In genomic region chr1:91036894-91037829, GRCh38 we compare ENCODE assay signal across 29 cellular contexts. TPM values are rescaled to one million over a fixed set of nuclear protein-coding genes. Genes with fewer than 3 reads are reported as not detected.
DNase-seq lines count a peak whose midpoint lies in the region; ATAC-seq and TF ChIP-seq lines count a peak whose summit lies in the region.
"Had no signal": no experiment of that assay in that cellular context is flagged by ENCODE, and none has a peak within 500 bp of the region (broad histone marks: within the 10 kb centered on the region; RNA-seq: fewer than 3 reads in every experiment).

No MANE protein-coding gene starts in this region.

- H3K4me3 Mint-ChIP-seq in brain, result peak overlapping the region in 1 of 5 experiments; percentile 8
- no peak overlapping the region for H3K4me3 Mint-ChIP-seq in progenitor cell of endocrine pancreas (ENCODE audit: low read depth)
- no peak overlapping the region for H3K4me3 Mint-ChIP-seq in glutamatergic neuron (ENCODE audit: unreplicated experiment)
- H3K4me3 Mint-ChIP-seq: activated CD4-positive, alpha-beta T cell treated with anti-CD3 and anti-CD28 coated beads for 36 hours; activated CD8-positive, alpha-beta T cell treated with anti-CD3 and anti-CD28 coated beads, Interleukin-2, amount 10 ng/mL, durations not matched to agents 7 days and 5 days; activated naive CD8-positive, alpha-beta T cell treated with anti-CD3 and anti-CD28 coated beads for 36 hours; effector memory CD8-positive, alpha-beta T cell; H9; nephron; stimulated activated naive CD8-positive, alpha-beta T cell treated with anti-CD3 and anti-CD28 coated beads, Interleukin-15, amount 100 ng/mL, for 72 hours; T-helper 2 cell treated with Interferon-gamma antibody and Interleukin-4, amounts not matched to agents 5 μg/mL and 100 μg/mL, for 36 hours had no signal

- H3K36me3 Mint-ChIP-seq in brain (no peaks in the 10 kb centered on the region), progenitor cell of endocrine pancreas (ENCODE audit: insufficient read depth) (peaks cover 2% of the 10 kb centered on the region), glutamatergic neuron (ENCODE audit: unreplicated experiment) (peaks cover 9% of the 10 kb centered on the region)

- DNase-seq in LoVo (ENCODE audit: low spot score), result peak; percentile 81
- peak; percentile 21 for DNase-seq in iPS-NIHi7 (ENCODE audit: extremely low spot score)
- DNase-seq in progenitor cell of endocrine pancreas (ENCODE audit: low spot score, unreplicated experiment), result no peak
- DNase-seq in glutamatergic neuron, result no peak
- no peak for DNase-seq in brain microvascular endothelial cell
- DNase-seq: activated CD4-positive, alpha-beta T cell treated with anti-CD3 and anti-CD28 coated beads for 36 hours; activated CD8-positive, alpha-beta T cell treated with anti-CD3 and anti-CD28 coated beads, Interleukin-2, amount 10 ng/mL, durations not matched to agents 7 days and 5 days; activated effector memory CD4-positive, alpha-beta T cell treated with anti-CD3 and anti-CD28 coated beads, Interleukin-2, amount 50 U/mL, for 16 hours; activated naive CD8-positive, alpha-beta T cell treated with anti-CD3 and anti-CD28 coated beads for 36 hours; activated T-cell treated with anti-CD3 and anti-CD28 coated beads for 4 hours; cerebellar nuclear complex; effector memory CD8-positive, alpha-beta T cell; gastrocnemius medialis; H9; hippocampal formation; left ventricle myocardium superior; NCI-H1417 treated with DMSO at 0.1 percent for 48 hours; PC-3; stimulated activated naive CD8-positive, alpha-beta T cell treated with anti-CD3 and anti-CD28 coated beads, Interleukin-15, amount 100 ng/mL, for 72 hours; thyroid gland had no signal

- H3K4me1 Mint-ChIP-seq in brain (peaks cover 4% of the 10 kb centered on the region), progenitor cell of endocrine pancreas (ENCODE audit: low read depth) (peaks cover 11% of the 10 kb centered on the region), glutamatergic neuron (ENCODE audit: low read depth, unreplicated experiment) (no peaks in the 10 kb centered on the region)
- H3K4me1 Mint-ChIP-seq: activated CD4-positive, alpha-beta T cell treated with anti-CD3 and anti-CD28 coated beads for 36 hours; activated naive CD8-positive, alpha-beta T cell treated with anti-CD3 and anti-CD28 coated beads for 36 hours; stimulated activated naive CD8-positive, alpha-beta T cell treated with anti-CD3 and anti-CD28 coated beads, Interleukin-15, amount 100 ng/mL, for 72 hours had no signal

- no peaks in the 10 kb centered on the region for H3K27me3 ChIP-seq in brain microvascular endothelial cell (replicated peaks)
- H3K27me3 ChIP-seq: gastrocnemius medialis, thyroid gland had no signal

- H3K36me3 ChIP-seq in brain microvascular endothelial cell (replicated peaks), result no peaks in the 10 kb centered on the region
- H3K36me3 ChIP-seq: gastrocnemius medialis, thyroid gland had no signal

- no peak overlapping the region for H3K4me3 ChIP-seq in brain microvascular endothelial cell (ENCODE audit: low read depth, low read length)
- H3K4me3 ChIP-seq: gastrocnemius medialis, GM12878, skin epidermis, thyroid gland had no signal

- H3K9me3 Mint-ChIP-seq in brain (peaks cover 11 to 13% (median 12%) of the 10 kb centered on the region in 5 experiments), progenitor cell of endocrine pancreas (ENCODE audit: low read depth) (peaks cover 5% of the 10 kb centered on the region), glutamatergic neuron (ENCODE audit: unreplicated experiment) (peaks cover 1% of the 10 kb centered on the region)

- no peak for ATAC-seq in HG02759 (IDR thresholded peaks at IDR 0.05; ENCODE audit: unreplicated experiment)
- ATAC-seq in HG02973 (IDR thresholded peaks at IDR 0.05; ENCODE audit: unreplicated experiment), result no peak
- ATAC-seq: activated CD4-positive, alpha-beta T cell treated with anti-CD3 and anti-CD28 coated beads for 36 hours; activated CD8-positive, alpha-beta T cell treated with anti-CD3 and anti-CD28 coated beads, Interleukin-2, amount 10 ng/mL, durations not matched to agents 7 days and 5 days; effector memory CD8-positive, alpha-beta T cell; gastrocnemius medialis; GM12878; left ventricle myocardium superior; PC-3; stimulated activated naive CD8-positive, alpha-beta T cell treated with anti-CD3 and anti-CD28 coated beads, Interleukin-15, amount 100 ng/mL, for 72 hours had no signal

- H3K27ac ChIP-seq in brain microvascular endothelial cell, result no peak overlapping the region
- H3K27ac ChIP-seq: C4-2B, gastrocnemius medialis, KMS-11, skin epidermis, thyroid gland had no signal

- H3K27ac Mint-ChIP-seq in brain, result peak overlapping the region in 3 of 5 experiments; percentile 16 to 90 (median 20)
- peak overlapping the region; percentile 9 for H3K27ac Mint-ChIP-seq in progenitor cell of endocrine pancreas
- no peak overlapping the region for H3K27ac Mint-ChIP-seq in glutamatergic neuron (ENCODE audit: unreplicated experiment)
- H3K27ac Mint-ChIP-seq: activated CD4-positive, alpha-beta T cell treated with anti-CD3 and anti-CD28 coated beads for 36 hours; activated CD8-positive, alpha-beta T cell treated with anti-CD3 and anti-CD28 coated beads, Interleukin-2, amount 10 ng/mL, durations not matched to agents 7 days and 5 days; activated naive CD8-positive, alpha-beta T cell treated with anti-CD3 and anti-CD28 coated beads for 36 hours; effector memory CD8-positive, alpha-beta T cell; H9; nephron; stimulated activated naive CD8-positive, alpha-beta T cell treated with anti-CD3 and anti-CD28 coated beads, Interleukin-15, amount 100 ng/mL, for 72 hours; T-helper 2 cell treated with Interferon-gamma antibody and Interleukin-4, amounts not matched to agents 5 μg/mL and 100 μg/mL, for 36 hours had no signal

- no peaks in the 10 kb centered on the region for H3K27me3 Mint-ChIP-seq in brain
- H3K27me3 Mint-ChIP-seq in progenitor cell of endocrine pancreas, result no peaks in the 10 kb centered on the region
- H3K27me3 Mint-ChIP-seq in glutamatergic neuron (ENCODE audit: unreplicated experiment), result peaks cover 2% of the 10 kb centered on the region
- H3K27me3 Mint-ChIP-seq: activated naive CD8-positive, alpha-beta T cell treated with anti-CD3 and anti-CD28 coated beads for 36 hours had no signal

- TF ChIP-seq CTCF in brain (conservative IDR thresholded peaks at IDR 0.05), result no peak
- no peak for TF ChIP-seq CTCF in progenitor cell of endocrine pancreas (IDR thresholded peaks at IDR 0.05; ENCODE audit: unreplicated experiment)
- no peak for TF ChIP-seq CTCF in glutamatergic neuron (IDR thresholded peaks at IDR 0.05; ENCODE audit: partially characterized antibody, unreplicated experiment)
- TF ChIP-seq CTCF in brain microvascular endothelial cell (IDR thresholded peaks at IDR 0.05; ENCODE audit: low read depth, low read length, missing control alignments), result no peak

- in situ Hi-C loops in brain microvascular endothelial cell (cut with HindIII; ENCODE audit: low pct_ligation_motif_present, low sequenced_read_pairs), result no loop called here

RNA-seq across cellular contexts. Expression of gene ZNF644, which starts 15.3 kb away (rescaled TPM):
- 7.4 TPM for polyA plus RNA-seq in brain (ENCODE audit: insufficient read depth, low read depth, low replicate concordance)
- total RNA-seq in progenitor cell of endocrine pancreas (100 and 101 TPM in 2 replicates), glutamatergic neuron (ENCODE audit: unreplicated experiment) (76.6 TPM)

Comparison
In these comparisons a context has a peak if more than half of its experiments do, and no peak if none do; other contexts are left out.
1. DNase-seq: peak in LoVo (single experiment) and iPS-NIHi7 (single experiment); none in progenitor cell of endocrine pancreas (single experiment), glutamatergic neuron (single experiment) and brain microvascular endothelial cell (single experiment).